ENCODE assay signal across 12 cellular contexts in genomic region chr3:133769536-133769935, GRCh38. TPM values are rescaled to one million over a fixed set of nuclear protein-coding genes. Genes with fewer than 3 reads are reported as not detected.
"Had no signal": no experiment of that assay in that cellular context is flagged by ENCODE, and none has a peak within 500 bp of the region (broad histone marks: within the 10 kb centered on the region; RNA-seq: fewer than 3 reads in every experiment).

No MANE protein-coding gene starts in this region.

- H3K27ac ChIP-seq: GM23248 had no signal

- H3K9me3 ChIP-seq: HAP-1 had no signal

- H3K4me2 ChIP-seq: GM23338 had no signal

- H3K36me3 ChIP-seq: HAP-1 had no signal

- H2AFZ ChIP-seq: GM23248, GM23338 had no signal

- DNase-seq: GM23248, GOT3, H7, H9, HCEC 1CT, HFFc6 had no signal

- H3K4me1 ChIP-seq: HAP-1 had no signal

- H3K4me3 ChIP-seq: GM23248, GM23338, HAP-1 had no signal

- H3K9ac ChIP-seq: GM23248 had no signal

- FAIRE-seq: H1, H54 had no signal

- ATAC-seq: GM23338, HCT116 had no signal

RNA-seq across cellular contexts. Expression of gene TF, which starts 23.3 kb away (rescaled TPM):
- total RNA-seq: GM23248, H4, H7 had no signal
